ENCODE assay signal across 8 cellular contexts in the genomic region with DNA sequence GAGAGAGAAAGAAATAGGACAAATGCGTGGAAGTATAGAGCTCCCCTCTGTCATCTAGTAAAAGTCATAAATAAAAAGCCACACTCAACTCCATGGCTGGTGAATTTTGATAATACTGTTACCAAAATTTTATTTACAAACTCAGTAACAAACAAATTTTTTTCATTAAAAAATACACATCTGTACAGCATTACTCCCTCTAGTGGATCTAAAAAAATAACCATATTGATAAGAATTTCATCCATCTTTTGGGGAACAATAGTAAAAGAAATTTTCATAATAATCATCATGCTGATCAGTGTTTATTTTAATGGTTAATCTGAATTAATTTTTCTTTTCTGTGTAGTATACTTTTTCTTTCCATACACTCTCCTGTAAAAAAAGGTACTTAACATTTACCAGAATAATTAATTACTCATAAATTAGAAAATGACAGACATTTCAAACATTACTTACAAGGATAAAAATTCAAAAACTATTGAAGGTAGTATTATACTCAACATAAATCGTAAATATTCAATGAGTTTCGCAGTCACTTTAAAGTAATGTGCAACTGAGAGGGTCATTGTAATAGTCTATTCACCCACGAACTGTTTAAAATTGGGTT.
DNase-seq lines count a peak whose midpoint lies in the region; ATAC-seq and TF ChIP-seq lines count a peak whose summit lies in the region.

No MANE protein-coding gene starts in this region.

- no peak overlapping the region for H3K4me3 Mint-ChIP-seq in type B pancreatic cell

- no peak overlapping the region for H3K27ac Mint-ChIP-seq in type B pancreatic cell
- H3K27ac Mint-ChIP-seq in activated naive CD4-positive, alpha-beta T cell treated with anti-CD3 and anti-CD28 coated beads, Interleukin-2, amount 50 U/mL, for 72 hours = no peak overlapping the region

- H3K36me3 Mint-ChIP-seq in type B pancreatic cell = no peaks in the 10 kb centered on the region
- no peaks in the 10 kb centered on the region for H3K36me3 Mint-ChIP-seq in activated naive CD4-positive, alpha-beta T cell treated with anti-CD3 and anti-CD28 coated beads, Interleukin-2, amount 50 U/mL, for 72 hours

- H3K4me3 ChIP-seq in heart left ventricle (no peak overlapping the region), fibroblast of pulmonary artery (replicated peaks; ENCODE audit: low read depth, low read length) (no peak overlapping the region)

- intact Hi-C loops in heart left ventricle (cut with DNase I) = loop anchor here in 9 of 10 donors (1.0 to 10.0 kb wide), 8 partner anchors 84 to 222 kb away; partner anchors contain the start of gene KCTD15 (in 2 of the 9)
- intact Hi-C loops in left cardiac atrium (cut with DNase I) = loop anchor here (2.0 to 5.0 kb wide), 2 partner anchors 220 to 222 kb away; no protein-coding TSS in a partner anchor

- WGBS in heart left ventricle, 4 donors = 71 to 81% (median 74%) methylated on average over 4 of the region's 4 CpGs

- no peaks in the 10 kb centered on the region for H3K9me3 Mint-ChIP-seq in type B pancreatic cell
- H3K9me3 Mint-ChIP-seq in activated naive CD4-positive, alpha-beta T cell treated with anti-CD3 and anti-CD28 coated beads, Interleukin-2, amount 50 U/mL, for 72 hours = peaks cover 0 to 5% of the 10 kb centered on the region in 2 donors

- H3K27me3 Mint-ChIP-seq in type B pancreatic cell = peaks cover 5% of the 10 kb centered on the region

- H3K4me1 Mint-ChIP-seq in type B pancreatic cell (ENCODE audit: unreplicated experiment) = no peaks in the 10 kb centered on the region

- no peak overlapping the region for H3K27ac ChIP-seq in heart left ventricle
- H3K27ac ChIP-seq in RWPE1 = no peak overlapping the region

- H3K9me3 ChIP-seq in heart left ventricle = no peaks in the 10 kb centered on the region

- no peaks in the 10 kb centered on the region for H3K4me1 ChIP-seq in heart left ventricle

- H3K27me3 ChIP-seq in heart left ventricle = peaks cover 0 to 13% (median 2%) of the 10 kb centered on the region in 9 donors

- H3K36me3 ChIP-seq in heart left ventricle = no peaks in the 10 kb centered on the region

- TF ChIP-seq POLR2A in heart left ventricle (IDR thresholded peaks at IDR 0.05) = no peak

- POLR2A ChIA-PET in RWPE1 (lab: Yijun Ruan, JAX; ENCODE audit: low non-redundant PET) = no interaction called here

- peak; percentile 27 to 67 (median 52) for TF ChIP-seq CTCF in heart left ventricle (IDR thresholded peaks at IDR 0.05)
- peak; percentile 60 for TF ChIP-seq CTCF in RWPE1 (conservative IDR thresholded peaks at IDR 0.05; ENCODE audit: low read depth)
- peak; percentile 43 for TF ChIP-seq CTCF in fibroblast of pulmonary artery (IDR thresholded peaks at IDR 0.05; ENCODE audit: low read length, missing control alignments)
- TF ChIP-seq CTCF in type B pancreatic cell (conservative IDR thresholded peaks at IDR 0.05) = peak; percentile 77

- DNase-seq in heart left ventricle (no peak), left cardiac atrium (no peak), RWPE1 (ENCODE audit: low spot score) (peak; percentile 20), fibroblast of pulmonary artery (ENCODE audit: low read depth) (peak; percentile 28), type B pancreatic cell (ENCODE audit: extremely low spot score, unreplicated experiment) (no peak), NCI-H1092 (lab: John Stamatoyannopoulos, UW) (no peak)
- DNase-seq in activated naive CD4-positive, alpha-beta T cell treated with anti-CD3 and anti-CD28 coated beads, Interleukin-2, amount 50 U/mL, for 72 hours (ENCODE audit: low spot score in 2 of 2) = no peak
- DNase-seq in activated T-cell treated with anti-CD3 and anti-CD28 coated beads, Interleukin-2, amount 50 U/mL, for 1 hour = no peak

- ATAC-seq in heart left ventricle = no peak
- ATAC-seq in left cardiac atrium = no peak
- ATAC-seq in activated naive CD4-positive, alpha-beta T cell treated with anti-CD3 and anti-CD28 coated beads, Interleukin-2, amount 50 U/mL, for 72 hours = no peak

- CTCF ChIA-PET in RWPE1 (lab: Yijun Ruan, JAX) = interaction anchor here (0.6 to 1.5 kb wide), 19 partner anchors 8 to 847 kb away, joined by 3 to 49 read pairs (median 3); no protein-coding TSS in a partner anchor

Comparison
In these comparisons a context has a peak if more than half of its experiments do, and no peak if none do; other contexts are left out.
1. DNase-seq: peak in RWPE1 (single experiment) and fibroblast of pulmonary artery (single experiment); none in heart left ventricle (0 of 5), left cardiac atrium (single experiment), type B pancreatic cell (single experiment), NCI-H1092 (single experiment), activated naive CD4-positive, alpha-beta T cell treated with anti-CD3 and anti-CD28 coated beads, Interleukin-2, amount 50 U/mL, for 72 hours (0 of 2) and activated T-cell treated with anti-CD3 and anti-CD28 coated beads, Interleukin-2, amount 50 U/mL, for 1 hour (single experiment).
2. Peak in every context shown above with its lines, with median percentiles within 50 percentile points of each other: CTCF ChIP-seq.